In genomic region chr16:30186782-30187555, GRCh38 we compare ENCODE assay signal across 8 cellular contexts. TPM values are rescaled to one million over a fixed set of nuclear protein-coding genes. Genes with fewer than 3 reads are reported as not detected.
DNase-seq lines count a peak whose midpoint lies in the region; TF ChIP-seq lines count a peak whose summit lies in the region.

No MANE protein-coding gene starts in this region.

- peak; percentile 43 for TF ChIP-seq CTCF in NB4 (IDR thresholded peaks at IDR 0.05; ENCODE audit: low read depth, low read length)
- peak; percentile 43 to 67 (median 50) for TF ChIP-seq CTCF in esophagus muscularis mucosa (IDR thresholded peaks at IDR 0.05)
- TF ChIP-seq CTCF in neural progenitor cell (IDR thresholded peaks at IDR 0.05) = peak; percentile 74

- H3K27ac Mint-ChIP-seq in neural progenitor cell = no peak overlapping the region

- DNase-seq in DMS53 (lab: John Stamatoyannopoulos, UW) (peak; percentile 77), NB4 (ENCODE audit: low read depth) (peak; percentile 67), esophagus muscularis mucosa (ENCODE audit: extremely low spot score) (no peak), neural progenitor cell (ENCODE audit: low spot score) (peak; percentile 74), NCI-H774 (lab: John Stamatoyannopoulos, UW) (no peak), GM19238 (ENCODE audit: insufficient read length, low spot score) (no peak)
- peak; percentile 91 for DNase-seq in activated T-cell treated with anti-CD3 and anti-CD28 coated beads, Interleukin-2, amount 50 U/mL, for 1 hour

- H4K20me1 ChIP-seq in neural progenitor cell (ENCODE audit: low read depth) = peaks cover 9% of the 10 kb centered on the region

- intact Hi-C loops in esophagus muscularis mucosa (cut with DNase I) = no loop called here

- H3K36me3 ChIP-seq in esophagus muscularis mucosa = peaks cover 0 to 8% (median 4%) of the 10 kb centered on the region in 4 donors
- no peaks in the 10 kb centered on the region for H3K36me3 ChIP-seq in neural progenitor cell

- H3K9me3 ChIP-seq in esophagus muscularis mucosa (no peaks in the 10 kb centered on the region), neural progenitor cell (ENCODE audit: low read depth) (no peaks in the 10 kb centered on the region)

- H3K4me3 ChIP-seq in NB4 (ENCODE audit: low read depth, low read length) (peak overlapping the region; percentile 90), esophagus muscularis mucosa (peak overlapping the region in 1 of 4 donors; percentile 14), neural progenitor cell (no peak overlapping the region)

- H3K27me3 Mint-ChIP-seq in neural progenitor cell (ENCODE audit: insufficient read depth, low read depth) = peaks cover 7% of the 10 kb centered on the region

- H3K27me3 ChIP-seq in esophagus muscularis mucosa (no peaks in the 10 kb centered on the region), neural progenitor cell (peaks cover 24% of the 10 kb centered on the region)

- H3F3A ChIP-seq in neural progenitor cell (ENCODE audit: low read depth) = peaks cover 9% of the 10 kb centered on the region

- no peak overlapping the region for H3K4me3 Mint-ChIP-seq in neural progenitor cell

- no peaks in the 10 kb centered on the region for H3K36me3 Mint-ChIP-seq in neural progenitor cell

- H3K4me1 Mint-ChIP-seq in neural progenitor cell = peaks cover 11% of the 10 kb centered on the region

- no peak overlapping the region for H3K9ac ChIP-seq in neural progenitor cell

- TF ChIP-seq POLR2A in NB4 (IDR thresholded peaks at IDR 0.05; ENCODE audit: extremely low read depth, insufficient read length) = no peak
- TF ChIP-seq POLR2A in esophagus muscularis mucosa (IDR thresholded peaks at IDR 0.05; ENCODE audit: low read depth) = no peak

- H3K27ac ChIP-seq in esophagus muscularis mucosa (replicated peaks in 1 of 4) (no peak overlapping the region), neural progenitor cell (no peak overlapping the region), temporal lobe (ENCODE audit: low read depth, low read length) (peak overlapping the region; percentile 59)

- no peak for TF ChIP-seq EP300 in esophagus muscularis mucosa (IDR thresholded peaks at IDR 0.05)

- no peaks in the 10 kb centered on the region for H3K9me3 Mint-ChIP-seq in neural progenitor cell

- H3K4me1 ChIP-seq in esophagus muscularis mucosa (peaks cover 11 to 35% (median 26%) of the 10 kb centered on the region in 4 donors), neural progenitor cell (peaks cover 2% of the 10 kb centered on the region)

- no peak overlapping the region for H2AFZ ChIP-seq in neural progenitor cell (replicated peaks)

- WGBS in esophagus muscularis mucosa = 61% methylated on average over 22 of the region's 36 CpGs

- no peak overlapping the region for H3K4me2 ChIP-seq in neural progenitor cell

- H3K79me2 ChIP-seq in neural progenitor cell (ENCODE audit: low read depth) = no peaks in the 10 kb centered on the region

RNA-seq across cellular contexts. Expression of gene CORO1A, which starts 3.6 kb away (rescaled TPM):
- total RNA-seq in esophagus muscularis mucosa = 10 to 100 TPM; 11.0 to 33.5 (median 23.1) TPM
- 9.4 and 10.6 TPM in 2 replicates for total RNA-seq in neural progenitor cell (ENCODE audit: low replicate concordance)
- 19.2 TPM for total RNA-seq in temporal lobe

RNA-seq across cellular contexts. Expression of gene BOLA2B, which starts 6.5 kb away (rescaled TPM):
- 100 to 1,000 TPM in 2 of 4 donors, 10 to 100 TPM in 2; 43.4 to 205 (median 116) TPM for total RNA-seq in esophagus muscularis mucosa
- total RNA-seq in neural progenitor cell (ENCODE audit: low replicate concordance) = 90.4 and 133 TPM in 2 replicates
- total RNA-seq in temporal lobe = 11.8 TPM

RNA-seq across cellular contexts. Expression of gene SLX1A, which starts 6.7 kb away (rescaled TPM):
- total RNA-seq in esophagus muscularis mucosa (10 to 100 TPM; 12.9 to 27.1 (median 23.1) TPM), neural progenitor cell (ENCODE audit: low replicate concordance) (10.4 and 31.7 TPM in 2 replicates), temporal lobe (10.1 TPM)

RNA-seq across cellular contexts. Expression of gene SULT1A3, which starts 12.1 kb away (rescaled TPM):
- total RNA-seq in esophagus muscularis mucosa (10 to 100 TPM in 3 of 4 donors, 1 to 10 TPM in 1; 2.5 to 23.7 (median 15.0) TPM), neural progenitor cell (ENCODE audit: low replicate concordance) (6.2 and 8.5 TPM in 2 replicates), temporal lobe (2.7 TPM)

Comparison
In these comparisons a context has a peak if more than half of its experiments do, and no peak if none do; other contexts are left out.
1. DNase-seq: peak in DMS53 (single experiment), NB4 (single experiment), activated T-cell treated with anti-CD3 and anti-CD28 coated beads, Interleukin-2, amount 50 U/mL, for 1 hour (single experiment) and neural progenitor cell (single experiment); none in esophagus muscularis mucosa (single experiment), NCI-H774 (single experiment) and GM19238 (single experiment).
2. Peak in every context shown above with its lines, with median percentiles within 50 percentile points of each other: CTCF ChIP-seq.